In genomic region chr3:29683306-29683993, GRCh38 we compare ENCODE assay signal across 9 cellular contexts.
DNase-seq lines count a peak whose midpoint lies in the region; ATAC-seq and TF ChIP-seq lines count a peak whose summit lies in the region.
"Had no signal": no experiment of that assay in that cellular context is flagged by ENCODE, and none has a peak within 500 bp of the region (broad histone marks: within the 10 kb centered on the region; RNA-seq: fewer than 3 reads in every experiment).

No MANE protein-coding gene starts in this region.

- H3K27ac ChIP-seq in esophagus muscularis mucosa (replicated peaks in 1 of 4) (peak overlapping the region; percentile 45 to 66 (median 52)), smooth muscle cell (ENCODE audit: low read depth) (peak overlapping the region; percentile 90)

- H4K20me1 ChIP-seq in smooth muscle cell (ENCODE audit: low read depth): no peaks in the 10 kb centered on the region

- no peaks in the 10 kb centered on the region for H3K4me1 Mint-ChIP-seq in stimulated activated naive CD8-positive, alpha-beta T cell treated with anti-CD3 and anti-CD28 coated beads, Interleukin-15, amount 100 ng/mL, for 72 hours
- H3K4me1 Mint-ChIP-seq in activated CD4-positive, alpha-beta T cell treated with anti-CD3 and anti-CD28 coated beads for 36 hours: peaks cover 8% of the 10 kb centered on the region
- H3K4me1 Mint-ChIP-seq: activated B cell treated with CpG ODN at 0.5 μM for 24 hours had no signal

- CTCF ChIA-PET in activated CD4-positive, alpha-beta T cell treated with anti-CD3 and anti-CD28 coated beads for 36 hours (lab: Charles Lee): no interaction called here

- H3K4me3 Mint-ChIP-seq in stimulated activated naive CD8-positive, alpha-beta T cell treated with anti-CD3 and anti-CD28 coated beads, Interleukin-15, amount 100 ng/mL, for 72 hours: no peak overlapping the region
- no peak overlapping the region for H3K4me3 Mint-ChIP-seq in activated CD4-positive, alpha-beta T cell treated with anti-CD3 and anti-CD28 coated beads for 36 hours
- H3K4me3 Mint-ChIP-seq: activated B cell treated with CpG ODN at 0.5 μM for 24 hours had no signal

- H3K27me3 Mint-ChIP-seq in stimulated activated naive CD8-positive, alpha-beta T cell treated with anti-CD3 and anti-CD28 coated beads, Interleukin-15, amount 100 ng/mL, for 72 hours: no peaks in the 10 kb centered on the region
- peaks cover 6% of the 10 kb centered on the region for H3K27me3 Mint-ChIP-seq in activated CD4-positive, alpha-beta T cell treated with anti-CD3 and anti-CD28 coated beads for 36 hours
- H3K27me3 Mint-ChIP-seq: activated B cell treated with CpG ODN at 0.5 μM for 24 hours had no signal

- ATAC-seq in stimulated activated naive CD8-positive, alpha-beta T cell treated with anti-CD3 and anti-CD28 coated beads, Interleukin-15, amount 100 ng/mL, for 72 hours: peak; percentile 51
- ATAC-seq in stimulated activated naive CD8-positive, alpha-beta T cell treated with anti-CD3 and anti-CD28 coated beads, Interleukin-15, Interleukin-2, amounts not matched to agents 100 U/mL and 50 U/mL, for 24 hours: no peak
- no peak for ATAC-seq in activated CD4-positive, alpha-beta T cell treated with anti-CD3 and anti-CD28 coated beads for 36 hours

- WGBS in esophagus muscularis mucosa: 50% methylated on average over 3 of the region's 3 CpGs
- WGBS in smooth muscle cell (ENCODE audit: low lambda C conversion rate): 3% methylated on average over 3 of the region's 3 CpGs

- TF ChIP-seq EP300 in esophagus muscularis mucosa (IDR thresholded peaks at IDR 0.05): no peak

- H3K9ac ChIP-seq in smooth muscle cell (ENCODE audit: low read depth): peak overlapping the region; percentile 45

- intact Hi-C loops in esophagus muscularis mucosa (cut with DNase I): no loop called here
- intact Hi-C loops in activated CD4-positive, alpha-beta T cell treated with anti-CD3 and anti-CD28 coated beads for 36 hours (cut with DNase I, micrococcal nuclease): no loop called here

- TF ChIP-seq CTCF in esophagus muscularis mucosa (IDR thresholded peaks at IDR 0.05) (no peak), smooth muscle cell (IDR thresholded peaks at IDR 0.05; ENCODE audit: borderline replicate concordance, insufficient read depth, poor library complexity, severe bottlenecking) (no peak)

- H3K4me1 ChIP-seq in esophagus muscularis mucosa (peaks cover 13 to 30% (median 24%) of the 10 kb centered on the region in 4 donors), smooth muscle cell (ENCODE audit: low read depth) (peaks cover 21% of the 10 kb centered on the region)

- H3K9me3 Mint-ChIP-seq in stimulated activated naive CD8-positive, alpha-beta T cell treated with anti-CD3 and anti-CD28 coated beads, Interleukin-15, amount 100 ng/mL, for 72 hours: no peaks in the 10 kb centered on the region
- H3K9me3 Mint-ChIP-seq in activated CD4-positive, alpha-beta T cell treated with anti-CD3 and anti-CD28 coated beads for 36 hours (ENCODE audit: low read depth): no peaks in the 10 kb centered on the region

- H3K4me3 ChIP-seq in esophagus muscularis mucosa (no peak overlapping the region), smooth muscle cell (peak overlapping the region; percentile 0)

- peak overlapping the region; percentile 67 for H3K4me2 ChIP-seq in smooth muscle cell

- peaks cover 15% of the 10 kb centered on the region for H3F3A ChIP-seq in smooth muscle cell (ENCODE audit: low read depth)

- POLR2A ChIA-PET in activated CD4-positive, alpha-beta T cell treated with anti-CD3 and anti-CD28 coated beads for 36 hours (lab: Charles Lee): no interaction called here

- DNase-seq in stimulated activated naive CD8-positive, alpha-beta T cell treated with anti-CD3 and anti-CD28 coated beads, Interleukin-15, amount 100 ng/mL, for 72 hours: no peak
- no peak for DNase-seq in stimulated activated naive CD8-positive, alpha-beta T cell treated with anti-CD3 and anti-CD28 coated beads, Interleukin-15, Interleukin-2, amounts not matched to agents 100 U/mL and 50 U/mL, for 24 hours
- DNase-seq in HT-29 (ENCODE audit: low spot score) (peak; percentile 3), esophagus muscularis mucosa (ENCODE audit: extremely low spot score) (no peak), smooth muscle cell (lab: John Stamatoyannopoulos, UW; ENCODE audit: unreplicated experiment) (no peak), SIG-M5 treated with dmso at 0.1 percent for 504 hours (lab: John Stamatoyannopoulos, UW; ENCODE audit: unreplicated experiment) (no peak)
- DNase-seq in activated CD4-positive, alpha-beta T cell treated with anti-CD3 and anti-CD28 coated beads for 36 hours: no peak
- DNase-seq in stimulated activated CD4-positive, alpha-beta T cell treated with anti-CD3 and anti-CD28 coated beads, Interleukin-4, amount 100 ng/mL, for 24 hours: no peak
- DNase-seq: activated B cell treated with CpG ODN at 0.5 μM for 24 hours had no signal

- peaks cover 44% of the 10 kb centered on the region for H3K79me2 ChIP-seq in smooth muscle cell (ENCODE audit: low read depth)

- no peak for TF ChIP-seq POLR2A in esophagus muscularis mucosa (IDR thresholded peaks at IDR 0.05; ENCODE audit: low read depth)

- H3K27ac Mint-ChIP-seq in stimulated activated naive CD8-positive, alpha-beta T cell treated with anti-CD3 and anti-CD28 coated beads, Interleukin-15, amount 100 ng/mL, for 72 hours: no peak overlapping the region
- no peak overlapping the region for H3K27ac Mint-ChIP-seq in activated CD4-positive, alpha-beta T cell treated with anti-CD3 and anti-CD28 coated beads for 36 hours
- H3K27ac Mint-ChIP-seq: activated B cell treated with CpG ODN at 0.5 μM for 24 hours had no signal

- H3K27me3 ChIP-seq in esophagus muscularis mucosa: no peaks in the 10 kb centered on the region
- no peaks in the 10 kb centered on the region for H3K27me3 ChIP-seq in smooth muscle cell (ENCODE audit: low read depth)

- no peaks in the 10 kb centered on the region for H3K36me3 Mint-ChIP-seq in activated CD4-positive, alpha-beta T cell treated with anti-CD3 and anti-CD28 coated beads for 36 hours (ENCODE audit: low read depth)

- H2AFZ ChIP-seq in smooth muscle cell (ENCODE audit: low read depth): no peak overlapping the region

- no peaks in the 10 kb centered on the region for H3K9me3 ChIP-seq in esophagus muscularis mucosa
- no peaks in the 10 kb centered on the region for H3K9me3 ChIP-seq in smooth muscle cell (replicated peaks; ENCODE audit: low read depth)

- H3K36me3 ChIP-seq in esophagus muscularis mucosa (no peaks in the 10 kb centered on the region), smooth muscle cell (ENCODE audit: low read depth) (no peaks in the 10 kb centered on the region)
